In genomic region chr6:117624869-117625481, GRCh38 we compare ENCODE assay signal across 1 cellular context.
TF ChIP-seq lines count a peak whose summit lies in the region.

No MANE protein-coding gene starts in this region.

TF ChIP-seq in HepG2, 621 proteins besides CTCF, POLR2A, EP300 and RAD21:
- TF ChIP-seq ZBTB20 (CRISPR knock-in tag; IDR thresholded peaks at IDR 0.05; ENCODE audit: borderline replicate concordance, low read depth) (no peak), ZFP36 (IDR thresholded peaks at IDR 0.05; ENCODE audit: borderline replicate concordance, low read depth, low read length, partially characterized antibody) (peak; percentile 89), ZMYM2 (CRISPR knock-in tag; IDR thresholded peaks at IDR 0.05) (no peak), ZNF816 (CRISPR knock-in tag; IDR thresholded peaks at IDR 0.05; ENCODE audit: borderline replicate concordance) (no peak), ZNF280D (CRISPR knock-in tag; IDR thresholded peaks at IDR 0.05) (peak; percentile 48; the same call in 1 of the 2 replicates), ZNF513 (CRISPR knock-in tag; conservative IDR thresholded peaks at IDR 0.05) (no peak), ZNF205 (CRISPR knock-in tag; IDR thresholded peaks at IDR 0.05) (no peak), ZNF724P (CRISPR knock-in tag; IDR thresholded peaks at IDR 0.05; ENCODE audit: borderline replicate concordance) (peak; percentile 55; the same call in 1 of the 2 replicates), NCOA5 (CRISPR knock-in tag; IDR thresholded peaks at IDR 0.05) (no peak), ELF3 (CRISPR knock-in tag; IDR thresholded peaks at IDR 0.05) (no peak), CBFB (CRISPR knock-in tag; IDR thresholded peaks at IDR 0.05) (no peak), NBN (conservative IDR thresholded peaks at IDR 0.05) (no peak), ETV5 (CRISPR knock-in tag; IDR thresholded peaks at IDR 0.05; ENCODE audit: borderline replicate concordance) (no peak), TOPORS (CRISPR knock-in tag; IDR thresholded peaks at IDR 0.05) (0 out of 2 replicates have a peak, but pooled peaks have one; percentile 36), ZSCAN25 (CRISPR knock-in tag; IDR thresholded peaks at IDR 0.05) (no peak), ZBTB43 (CRISPR knock-in tag; conservative IDR thresholded peaks at IDR 0.05) (no peak), SRSF1 (optimal IDR thresholded peaks at IDR 0.05; ENCODE audit: low read depth, low read length) (no peak), ZBTB7A (CRISPR knock-in tag; IDR thresholded peaks at IDR 0.05) (no peak), ZNF180 (CRISPR knock-in tag; IDR thresholded peaks at IDR 0.05; ENCODE audit: borderline replicate concordance, low read depth) (no peak), GATAD2A (CRISPR knock-in tag; IDR thresholded peaks at IDR 0.05) (no peak)
- TF ChIP-seq, protein P1, sequence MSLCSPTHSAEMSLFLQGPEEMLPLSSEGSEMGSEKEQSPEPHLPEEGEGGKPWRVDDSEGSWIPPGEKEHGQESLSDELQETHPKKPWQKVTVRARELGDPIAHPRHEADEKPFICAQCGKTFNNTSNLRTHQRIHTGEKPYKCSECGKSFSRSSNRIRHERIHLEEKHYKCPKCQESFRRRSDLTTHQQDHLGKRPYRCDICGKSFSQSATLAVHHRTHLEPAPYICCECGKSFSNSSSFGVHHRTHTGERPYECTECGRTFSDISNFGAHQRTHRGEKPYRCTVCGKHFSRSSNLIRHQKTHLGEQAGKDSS (CRISPR knock-in tag; IDR thresholded peaks at IDR 0.05; ENCODE audit: borderline replicate concordance, low read depth): no peak
- TF ChIP-seq, protein P2, sequence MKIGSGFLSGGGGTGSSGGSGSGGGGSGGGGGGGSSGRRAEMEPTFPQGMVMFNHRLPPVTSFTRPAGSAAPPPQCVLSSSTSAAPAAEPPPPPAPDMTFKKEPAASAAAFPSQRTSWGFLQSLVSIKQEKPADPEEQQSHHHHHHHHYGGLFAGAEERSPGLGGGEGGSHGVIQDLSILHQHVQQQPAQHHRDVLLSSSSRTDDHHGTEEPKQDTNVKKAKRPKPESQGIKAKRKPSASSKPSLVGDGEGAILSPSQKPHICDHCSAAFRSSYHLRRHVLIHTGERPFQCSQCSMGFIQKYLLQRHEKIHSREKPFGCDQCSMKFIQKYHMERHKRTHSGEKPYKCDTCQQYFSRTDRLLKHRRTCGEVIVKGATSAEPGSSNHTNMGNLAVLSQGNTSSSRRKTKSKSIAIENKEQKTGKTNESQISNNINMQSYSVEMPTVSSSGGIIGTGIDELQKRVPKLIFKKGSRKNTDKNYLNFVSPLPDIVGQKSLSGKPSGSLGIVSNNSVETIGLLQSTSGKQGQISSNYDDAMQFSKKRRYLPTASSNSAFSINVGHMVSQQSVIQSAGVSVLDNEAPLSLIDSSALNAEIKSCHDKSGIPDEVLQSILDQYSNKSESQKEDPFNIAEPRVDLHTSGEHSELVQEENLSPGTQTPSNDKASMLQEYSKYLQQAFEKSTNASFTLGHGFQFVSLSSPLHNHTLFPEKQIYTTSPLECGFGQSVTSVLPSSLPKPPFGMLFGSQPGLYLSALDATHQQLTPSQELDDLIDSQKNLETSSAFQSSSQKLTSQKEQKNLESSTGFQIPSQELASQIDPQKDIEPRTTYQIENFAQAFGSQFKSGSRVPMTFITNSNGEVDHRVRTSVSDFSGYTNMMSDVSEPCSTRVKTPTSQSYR (CRISPR knock-in tag; IDR thresholded peaks at IDR 0.05; ENCODE audit: borderline replicate concordance): no peak
